32 cellular contexts compared by ENCODE assay signal in genomic region chr5:56803894-56804293, GRCh38.
"Had no signal": no experiment of that assay in that cellular context is flagged by ENCODE, and none has a peak within 500 bp of the region (broad histone marks: within the 10 kb centered on the region; RNA-seq: fewer than 3 reads in every experiment).

No MANE protein-coding gene starts in this region.

- H3K9ac ChIP-seq: KMS-11 had no signal

- H3K4me2 ChIP-seq: KMS-11 had no signal

- H3K36me3 ChIP-seq: brain microvascular endothelial cell, SJCRH30 had no signal

- DNase-seq: activated CD4-positive, alpha-beta T cell treated with anti-CD3 and anti-CD28 coated beads, Interleukin-2, amount 10 ng/mL, durations not matched to agents 24 days and 14 days; activated CD4-positive, alpha-beta T cell treated with anti-CD3 and anti-CD28 coated beads, Interleukin-2, amount 50 U/mL, for 4 hours; activated CD8-positive, alpha-beta T cell treated with anti-CD3 and anti-CD28 coated beads for 36 hours; activated gamma-delta T cell; activated naive CD4-positive, alpha-beta T cell treated with Interleukin-2 at 50 U/mL for 16 hours; activated naive CD8-positive, alpha-beta T cell treated with anti-CD3 and anti-CD28 coated beads, Interleukin-2, amount 50 U/mL, for 24 hours; activated T-cell treated with anti-CD3 and anti-CD28 coated beads, Interleukin-2, amount 50 U/mL, for 1 hour; amniotic stem cell; aorta; brain microvascular endothelial cell; central memory CD4-positive, alpha-beta T cell; MM.1S; NCI-H1092 treated with DMSO at 0.1 percent for 48 hours; NCI-H1417; NCI-H146; NCI-H187; NCI-H2029 treated with DMSO at 0.1 percent for 48 hours; NCI-H2171 treated with DMSO at 0.1 percent for 48 hours; NCI-H2227 treated with DMSO at 0.1 percent for 48 hours; NCI-H446; NCI-H510A treated with DMSO at 0.1 percent for 48 hours; NCI-H526 treated with DMSO at 0.1 percent for 48 hours; NCI-H82; SHP77; SJCRH30 had no signal

- FAIRE-seq: TTC549 had no signal

- H3K4me1 ChIP-seq: SJCRH30 had no signal

- H3K9me3 ChIP-seq: SJCRH30 had no signal

- H3K27me3 ChIP-seq: brain microvascular endothelial cell, SJCRH30 had no signal

- H3K4me3 ChIP-seq: SJCRH30, SK-N-MC had no signal

- H3K4me3 Mint-ChIP-seq: activated CD4-positive, alpha-beta T cell treated with anti-CD3 and anti-CD28 coated beads, Interleukin-2, amount 10 ng/mL, durations not matched to agents 24 days and 14 days; activated CD8-positive, alpha-beta T cell treated with anti-CD3 and anti-CD28 coated beads for 36 hours; activated naive CD8-positive, alpha-beta T cell; activated naive CD8-positive, alpha-beta T cell treated with anti-CD3 and anti-CD28 coated beads, Interleukin-2, amount 50 U/mL, for 24 hours; T-helper 2 cell treated with Interferon-gamma antibody and Interleukin-4, amounts not matched to agents 5 μg/mL and 100 μg/mL, for 36 hours had no signal

- H3K27me3 Mint-ChIP-seq: activated CD8-positive, alpha-beta T cell treated with anti-CD3 and anti-CD28 coated beads for 36 hours; activated naive CD8-positive, alpha-beta T cell; activated naive CD8-positive, alpha-beta T cell treated with anti-CD3 and anti-CD28 coated beads, Interleukin-2, amount 50 U/mL, for 24 hours had no signal

- ATAC-seq: activated CD8-positive, alpha-beta T cell treated with anti-CD3 and anti-CD28 coated beads for 36 hours; Panc1 had no signal

- H3K27ac ChIP-seq: brain microvascular endothelial cell, KMS-11, SJCRH30, SK-N-MC had no signal

- H3K27ac Mint-ChIP-seq: activated CD4-positive, alpha-beta T cell treated with anti-CD3 and anti-CD28 coated beads, Interleukin-2, amount 10 ng/mL, durations not matched to agents 24 days and 14 days; activated CD8-positive, alpha-beta T cell treated with anti-CD3 and anti-CD28 coated beads for 36 hours; activated naive CD8-positive, alpha-beta T cell; activated naive CD8-positive, alpha-beta T cell treated with anti-CD3 and anti-CD28 coated beads, Interleukin-2, amount 50 U/mL, for 24 hours; activated T-helper 2 cell treated with anti-CD3 and anti-CD28 coated beads, Interferon-gamma antibody, Interleukin-2, Interleukin-4, amounts not matched to agents 10 μg/mL and 5 μg/mL and 100 μg/mL, durations not matched to agents 14 hours and 24 hours and 36 hours; T-helper 2 cell treated with Interferon-gamma antibody and Interleukin-4, amounts not matched to agents 5 μg/mL and 100 μg/mL, for 36 hours had no signal

- H3K9me3 Mint-ChIP-seq: activated CD4-positive, alpha-beta T cell treated with anti-CD3 and anti-CD28 coated beads, Interleukin-2, amount 10 ng/mL, durations not matched to agents 24 days and 14 days; activated CD8-positive, alpha-beta T cell treated with anti-CD3 and anti-CD28 coated beads for 36 hours; activated naive CD8-positive, alpha-beta T cell treated with anti-CD3 and anti-CD28 coated beads, Interleukin-2, amount 50 U/mL, for 24 hours; activated T-helper 2 cell treated with anti-CD3 and anti-CD28 coated beads, Interferon-gamma antibody, Interleukin-2, Interleukin-4, amounts not matched to agents 10 μg/mL and 5 μg/mL and 100 μg/mL, durations not matched to agents 14 hours and 24 hours and 36 hours; T-helper 2 cell treated with Interferon-gamma antibody and Interleukin-4, amounts not matched to agents 5 μg/mL and 100 μg/mL, for 36 hours had no signal

- H3K36me3 Mint-ChIP-seq: activated naive CD8-positive, alpha-beta T cell had no signal
